In genomic region chr11:8573750-8574149, GRCh38 we compare ENCODE assay signal across 31 cellular contexts. TPM values are rescaled to one million over a fixed set of nuclear protein-coding genes. Genes with fewer than 3 reads are reported as not detected.
"Had no signal": no experiment of that assay in that cellular context is flagged by ENCODE, and none has a peak within 500 bp of the region (broad histone marks: within the 10 kb centered on the region; RNA-seq: fewer than 3 reads in every experiment).

No MANE protein-coding gene starts in this region.

- H3K9me3 Mint-ChIP-seq: activated naive CD4-positive, alpha-beta T cell treated with anti-CD3 and anti-CD28 coated beads, Interleukin-2, amount 10 ng/mL, durations not matched to agents 7 days and 5 days; activated naive CD4-positive, alpha-beta T cell treated with anti-CD3 and anti-CD28 coated beads, Interleukin-2, amount 50 U/mL, for 72 hours; activated T-helper 1 cell treated with anti-CD3 and anti-CD28 coated beads, Interleukin-12 subunit alpha, Interleukin-12 subunit beta, Interleukin-2, Interleukin-4 antibody, amounts not matched to agents 30 ng/mL and 10 ng/mL and 1 ng/mL, durations not matched to agents 14 hours and 24 hours and 36 hours had no signal

- H3K27me3 ChIP-seq: adrenal gland, ascending aorta, breast epithelium, cardiac muscle cell, colonic mucosa, esophagus squamous epithelium had no signal

- H3K9me3 ChIP-seq: adrenal gland, breast epithelium, colonic mucosa had no signal

- DNase-seq: activated CD4-positive, alpha-beta T cell treated with anti-CD3 and anti-CD28 coated beads for 4 hours; activated CD4-positive, alpha-beta T cell treated with anti-CD3 and anti-CD28 coated beads, Interleukin-2, amount 50 U/mL, for 1 hour; activated CD4-positive, alpha-beta T cell treated with anti-CD3 and anti-CD28 coated beads, Interleukin-2, amount 50 U/mL, for 48 hours; activated CD4-positive, CD25-positive, alpha-beta regulatory T cell; activated CD4-positive, CD25-positive, alpha-beta regulatory T cell treated with anti-CD3 and anti-CD28 coated beads, Interleukin-2, amount 50 U/mL, for 72 hours; activated CD8-positive, alpha-beta memory T cell treated with anti-CD3 and anti-CD28 coated beads, Interleukin-2, amount 10 ng/mL, durations not matched to agents 7 days and 5 days; activated CD8-positive, alpha-beta memory T cell treated with anti-CD3 and anti-CD28 coated beads, Interleukin-2, amount 50 U/mL, for 4 hours; activated CD8-positive, alpha-beta T cell treated with anti-CD3 and anti-CD28 coated beads, Interleukin-2, amount 10 ng/mL, durations not matched to agents 7 days and 5 days; activated gamma-delta T cell; activated naive CD4-positive, alpha-beta T cell; activated naive CD4-positive, alpha-beta T cell treated with anti-CD3 and anti-CD28 coated beads, Interleukin-2, amount 10 ng/mL, durations not matched to agents 7 days and 5 days; activated T-cell treated with anti-CD3 and anti-CD28 coated beads, Interleukin-2, amount 50 U/mL, for 1 hour; activated T-cell treated with anti-CD3 and anti-CD28 coated beads, Interleukin-2, amount 50 U/mL, for 48 hours; adrenal gland; central memory CD4-positive, alpha-beta T cell; cerebellar nuclear complex; colonic mucosa; effector CD8-positive, alpha-beta T cell; esophagus squamous epithelium; head of caudate nucleus; T-helper 2 cell had no signal

- FAIRE-seq: endometrium, endothelial cell of umbilical vein, frontal cortex had no signal

- H3K4me3 ChIP-seq: adrenal gland, ascending aorta, breast epithelium, cardiac muscle cell, colonic mucosa, esophagus squamous epithelium had no signal

- H3K27ac Mint-ChIP-seq: activated CD8-positive, alpha-beta memory T cell treated with anti-CD3 and anti-CD28 coated beads, Interleukin-2, amount 10 ng/mL, durations not matched to agents 7 days and 5 days; activated CD8-positive, alpha-beta T cell treated with anti-CD3 and anti-CD28 coated beads, Interleukin-2, amount 10 ng/mL, durations not matched to agents 7 days and 5 days; activated naive CD4-positive, alpha-beta T cell treated with anti-CD3 and anti-CD28 coated beads, Interleukin-2, amount 10 ng/mL, durations not matched to agents 7 days and 5 days; activated naive CD4-positive, alpha-beta T cell treated with anti-CD3 and anti-CD28 coated beads, Interleukin-2, amount 50 U/mL, for 72 hours; activated T-helper 1 cell treated with anti-CD3 and anti-CD28 coated beads, Interleukin-12 subunit alpha, Interleukin-12 subunit beta, Interleukin-2, Interleukin-4 antibody, amounts not matched to agents 30 ng/mL and 10 ng/mL and 1 ng/mL, durations not matched to agents 14 hours and 24 hours and 36 hours; brain had no signal

- H3K27ac ChIP-seq: adrenal gland, ascending aorta, breast epithelium, cardiac muscle cell, colonic mucosa, epithelial cell of prostate, esophagus squamous epithelium had no signal

- H3K36me3 Mint-ChIP-seq: activated CD8-positive, alpha-beta memory T cell treated with anti-CD3 and anti-CD28 coated beads, Interleukin-2, amount 10 ng/mL, durations not matched to agents 7 days and 5 days; activated naive CD4-positive, alpha-beta T cell treated with anti-CD3 and anti-CD28 coated beads, Interleukin-2, amount 10 ng/mL, durations not matched to agents 7 days and 5 days; activated naive CD4-positive, alpha-beta T cell treated with anti-CD3 and anti-CD28 coated beads, Interleukin-2, amount 50 U/mL, for 72 hours had no signal

- ATAC-seq: activated CD8-positive, alpha-beta memory T cell treated with anti-CD3 and anti-CD28 coated beads, Interleukin-2, amount 10 ng/mL, durations not matched to agents 7 days and 5 days; activated CD8-positive, alpha-beta T cell treated with anti-CD3 and anti-CD28 coated beads, Interleukin-2, amount 10 ng/mL, durations not matched to agents 7 days and 5 days had no signal

- H3K36me3 ChIP-seq: adrenal gland, ascending aorta, breast epithelium, cardiac muscle cell, colonic mucosa, esophagus squamous epithelium had no signal

- H3K4me1 Mint-ChIP-seq: activated CD8-positive, alpha-beta memory T cell treated with anti-CD3 and anti-CD28 coated beads, Interleukin-2, amount 10 ng/mL, durations not matched to agents 7 days and 5 days; activated naive CD4-positive, alpha-beta T cell treated with anti-CD3 and anti-CD28 coated beads, Interleukin-2, amount 10 ng/mL, durations not matched to agents 7 days and 5 days; brain had no signal

- H3K4me3 Mint-ChIP-seq: activated CD8-positive, alpha-beta memory T cell treated with anti-CD3 and anti-CD28 coated beads, Interleukin-2, amount 10 ng/mL, durations not matched to agents 7 days and 5 days; activated CD8-positive, alpha-beta T cell treated with anti-CD3 and anti-CD28 coated beads, Interleukin-2, amount 10 ng/mL, durations not matched to agents 7 days and 5 days; activated naive CD4-positive, alpha-beta T cell treated with anti-CD3 and anti-CD28 coated beads, Interleukin-2, amount 10 ng/mL, durations not matched to agents 7 days and 5 days; activated T-helper 1 cell treated with anti-CD3 and anti-CD28 coated beads, Interleukin-12 subunit alpha, Interleukin-12 subunit beta, Interleukin-2, Interleukin-4 antibody, amounts not matched to agents 30 ng/mL and 10 ng/mL and 1 ng/mL, durations not matched to agents 14 hours and 24 hours and 36 hours; brain had no signal

- H3K4me1 ChIP-seq: adrenal gland, ascending aorta, breast epithelium, colonic mucosa, esophagus squamous epithelium had no signal

RNA-seq across cellular contexts. Expression of gene STK33, which starts 20.3 kb away (rescaled TPM):
- total RNA-seq: ascending aorta had no signal
